14 cellular contexts compared by ENCODE assay signal in the genomic region with DNA sequence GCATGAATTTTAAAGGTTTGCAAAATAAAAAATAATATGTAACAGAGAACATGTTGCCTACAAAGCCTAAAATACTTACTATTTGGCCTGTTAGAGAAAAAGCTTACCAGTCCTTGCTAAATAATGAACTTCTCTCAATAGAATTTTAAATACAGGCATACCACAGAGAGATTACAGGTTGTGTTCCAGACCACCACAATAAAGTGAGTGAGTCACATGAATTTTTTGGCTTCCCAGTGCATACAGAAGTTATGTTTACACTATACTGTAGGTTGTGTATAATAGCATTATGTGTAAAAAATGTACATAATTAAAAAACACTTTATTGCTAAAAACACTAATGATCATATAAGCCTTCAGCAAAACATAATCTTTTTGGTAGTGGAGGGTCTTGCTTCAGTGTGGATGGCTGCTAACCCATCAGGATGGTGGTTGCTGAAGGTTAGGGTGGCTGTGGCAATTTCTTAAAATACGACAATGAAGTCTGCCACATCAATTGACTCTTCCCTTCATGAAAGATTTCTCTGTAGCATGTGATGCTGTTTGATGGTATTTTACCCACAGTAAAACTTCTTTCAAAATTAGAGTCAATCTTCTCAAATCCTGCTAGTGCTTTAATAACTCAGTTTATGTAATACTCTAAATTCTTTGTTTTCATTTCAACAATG. TPM values are rescaled to one million over a fixed set of nuclear protein-coding genes. Genes with fewer than 3 reads are reported as not detected.
DNase-seq lines count a peak whose midpoint lies in the region; ATAC-seq and TF ChIP-seq lines count a peak whose summit lies in the region.
"Had no signal": no experiment of that assay in that cellular context is flagged by ENCODE, and none has a peak within 500 bp of the region (broad histone marks: within the 10 kb centered on the region; RNA-seq: fewer than 3 reads in every experiment).

No MANE protein-coding gene starts in this region.

- TF ChIP-seq POLR2A in breast epithelium (IDR thresholded peaks at IDR 0.05), result no peak

- H3K9me3 ChIP-seq in breast epithelium, result no peaks in the 10 kb centered on the region
- H3K9me3 ChIP-seq: Caco-2 had no signal

- no peak for DNase-seq in MCF 10A (ENCODE audit: unreplicated experiment)
- no peak for DNase-seq in breast epithelium (ENCODE audit: low spot score in 2 of 2)
- DNase-seq in Jurkat, Clone E6-1 (ENCODE audit: low read depth, low spot score), result peak; percentile 53
- DNase-seq in astrocyte of the cerebellum (ENCODE audit: low read depth), result peak; percentile 18
- no peak for DNase-seq in Calu3
- DNase-seq in NCI-H146 (lab: John Stamatoyannopoulos, UW), result no peak
- no peak for DNase-seq in foreskin keratinocyte
- DNase-seq: Caco-2, DMS53, GF-D8, GM23248 had no signal

- H3K36me3 Mint-ChIP-seq in MCF 10A (ENCODE audit: insufficient read depth, unreplicated experiment), result peaks cover 58% of the 10 kb centered on the region
- peaks cover 46% of the 10 kb centered on the region for H3K36me3 Mint-ChIP-seq in Calu3 (ENCODE audit: insufficient read depth, unreplicated experiment)

- H3K27me3 Mint-ChIP-seq in MCF 10A (ENCODE audit: insufficient read depth, unreplicated experiment) (no peaks in the 10 kb centered on the region), Calu3 (ENCODE audit: unreplicated experiment) (no peaks in the 10 kb centered on the region)
- H3K27me3 Mint-ChIP-seq: CD8-positive, alpha-beta memory T cell had no signal

- H3K27ac Mint-ChIP-seq in MCF 10A (ENCODE audit: low read depth, unreplicated experiment) (peak overlapping the region; percentile 17), Calu3 (ENCODE audit: unreplicated experiment) (no peak overlapping the region)
- H3K27ac Mint-ChIP-seq: CD14-positive monocyte had no signal

- H3K4me1 Mint-ChIP-seq in MCF 10A (ENCODE audit: insufficient read depth, unreplicated experiment) (no peaks in the 10 kb centered on the region), Calu3 (ENCODE audit: low read depth, unreplicated experiment) (no peaks in the 10 kb centered on the region)
- H3K4me1 Mint-ChIP-seq: CD14-positive monocyte; CD8-positive, alpha-beta memory T cell had no signal

- H3K27ac ChIP-seq in breast epithelium (no peak overlapping the region), foreskin keratinocyte (no peak overlapping the region)
- H3K27ac ChIP-seq: GM23248, HL-60 had no signal

- H3K4me1 ChIP-seq in breast epithelium (no peaks in the 10 kb centered on the region), foreskin keratinocyte (no peaks in the 10 kb centered on the region)

- no peak overlapping the region for H3K4me3 ChIP-seq in breast epithelium
- H3K4me3 ChIP-seq in Jurkat, Clone E6-1 (ENCODE audit: low read length), result no peak overlapping the region
- H3K4me3 ChIP-seq in astrocyte of the cerebellum (ENCODE audit: low read depth, low read length), result no peak overlapping the region
- H3K4me3 ChIP-seq: GM23248 had no signal

- BruUV-seq in MCF 10A (replicated peaks; lab: Mats Ljungman, UMichigan) (no TSS peak), Calu3 (replicated peaks; lab: Mats Ljungman, UMichigan) (no TSS peak)

- CTCF ChIA-PET in MCF 10A (lab: Yijun Ruan, JAX) (interaction anchor here (0.7 kb wide), 1 partner anchor 84 kb away, joined by 3 read pairs; no protein-coding TSS in a partner anchor), Calu3 (lab: Charles Lee) (no interaction called here)

- ATAC-seq in foreskin keratinocyte, result no peak

- H3K9me3 Mint-ChIP-seq in MCF 10A (ENCODE audit: unreplicated experiment), result peaks cover 10% of the 10 kb centered on the region
- H3K9me3 Mint-ChIP-seq in Calu3 (ENCODE audit: low read depth, unreplicated experiment), result peaks cover 7% of the 10 kb centered on the region

- POLR2A ChIA-PET in MCF 10A (lab: Yijun Ruan, JAX), result interaction anchor here (1.1 to 1.3 kb wide), 2 partner anchors 11 to 15 kb away, joined by 4 read pairs; no protein-coding TSS in a partner anchor

- H3K4me3 Mint-ChIP-seq in MCF 10A (ENCODE audit: unreplicated experiment), result no peak overlapping the region
- no peak overlapping the region for H3K4me3 Mint-ChIP-seq in Calu3 (ENCODE audit: low read depth, unreplicated experiment)
- H3K4me3 Mint-ChIP-seq: CD14-positive monocyte; CD8-positive, alpha-beta memory T cell had no signal

- H3K27me3 ChIP-seq in breast epithelium, result no peaks in the 10 kb centered on the region
- H3K27me3 ChIP-seq in foreskin keratinocyte, result no peaks in the 10 kb centered on the region

- TF ChIP-seq CTCF in MCF 10A (IDR thresholded peaks at IDR 0.05; ENCODE audit: unreplicated experiment), result no peak
- TF ChIP-seq CTCF in breast epithelium (IDR thresholded peaks at IDR 0.05), result no peak
- no peak for TF ChIP-seq CTCF in astrocyte of the cerebellum (IDR thresholded peaks at IDR 0.05; ENCODE audit: low read depth, low read length, missing control alignments)
- TF ChIP-seq CTCF in Calu3 (IDR thresholded peaks at IDR 0.05; ENCODE audit: unreplicated experiment), result no peak
- no peak for TF ChIP-seq CTCF in foreskin keratinocyte (conservative IDR thresholded peaks at IDR 0.05)

- H3K36me3 ChIP-seq in breast epithelium, result no peaks in the 10 kb centered on the region

- intact Hi-C loops in MCF 10A (cut with micrococcal nuclease), result no loop called here
- intact Hi-C loops in breast epithelium (cut with DNase I; ENCODE audit: low total_unique reads), result no loop called here
- intact Hi-C loops in Calu3 (cut with micrococcal nuclease; ENCODE audit: unreplicated experiment), result no loop called here

- in situ Hi-C loops in astrocyte of the cerebellum (cut with HindIII; ENCODE audit: low sequenced_read_pairs), result no loop called here

RNA-seq across cellular contexts. Expression of a gene that starts 48.6 kb away (rescaled TPM):
- 7.4 and 9.3 TPM in 2 replicates for total RNA-seq in MCF 10A (2022)
- 10 to 100 TPM in 2 of 3 donors, 1 to 10 TPM in 1; 9.1 to 33.7 (median 17.4) TPM for total RNA-seq in breast epithelium
- polyA plus RNA-seq in Jurkat, Clone E6-1 (2012; ENCODE audit: insufficient read depth, insufficient read length), result 11.9 TPM
- 17.9 and 18.3 TPM in 2 replicates for total RNA-seq in Calu3 (2022)
- 4.3 TPM in 2 replicates for total RNA-seq in foreskin keratinocyte
- 2.0 and 2.4 TPM in 2 replicates for polyA plus RNA-seq in foreskin keratinocyte

RNA-seq across cellular contexts. Expression of a gene that starts 50.4 kb away (rescaled TPM):
- total RNA-seq in MCF 10A (2022) (2.8 and 4.1 TPM in 2 replicates), breast epithelium (1 to 10 TPM; 4.3 to 6.9 (median 6.1) TPM), Calu3 (2022) (11.2 and 13.3 TPM in 2 replicates), foreskin keratinocyte (5.6 and 7.0 TPM in 2 replicates)
- polyA plus RNA-seq in Jurkat, Clone E6-1 (2012; ENCODE audit: insufficient read depth, insufficient read length), result 16.7 TPM
- 5.6 and 5.8 TPM in 2 replicates for polyA plus RNA-seq in foreskin keratinocyte

Comparison
In these comparisons a context has a peak if more than half of its experiments do, and no peak if none do; other contexts are left out.
1. DNase-seq: peak in Jurkat, Clone E6-1 (single experiment) and astrocyte of the cerebellum (single experiment); none in MCF 10A (single experiment), breast epithelium (0 of 2), Calu3 (single experiment), NCI-H146 (single experiment) and foreskin keratinocyte (0 of 2).